9 cellular contexts compared by ENCODE assay signal in genomic region chr13:114100446-114101320, GRCh38. TPM values are rescaled to one million over a fixed set of nuclear protein-coding genes. Genes with fewer than 3 reads are reported as not detected.
DNase-seq lines count a peak whose midpoint lies in the region; ATAC-seq and TF ChIP-seq lines count a peak whose summit lies in the region.
"Had no signal": no experiment of that assay in that cellular context is flagged by ENCODE, and none has a peak within 500 bp of the region (broad histone marks: within the 10 kb centered on the region; RNA-seq: fewer than 3 reads in every experiment).

No MANE protein-coding gene starts in this region.

- ATAC-seq in GM18511 (IDR thresholded peaks at IDR 0.05; ENCODE audit: unreplicated experiment) = no peak
- no peak for ATAC-seq in GM21529 (IDR thresholded peaks at IDR 0.05; ENCODE audit: unreplicated experiment)

- CTCF ChIA-PET in HEK293T (lab: Yijun Ruan, JAX) = no interaction called here

- TF ChIP-seq CTCF in GM12865 (IDR thresholded peaks at IDR 0.05; ENCODE audit: insufficient read depth, low read depth, low read length, missing control alignments) = no peak
- no peak for TF ChIP-seq CTCF in right atrium auricular region (IDR thresholded peaks at IDR 0.05)

- 0 out of 2 replicates have a peak overlapping the region, but pooled peaks have one; percentile 14 for H3K27ac ChIP-seq in SK-N-MC
- H3K27ac ChIP-seq in right atrium auricular region = peak overlapping the region; percentile 73 to 75

- H3K36me3 ChIP-seq in SK-N-MC (ENCODE audit: insufficient read depth, low read length) (no peaks in the 10 kb centered on the region), right atrium auricular region (no peaks in the 10 kb centered on the region), skeletal muscle satellite cell (ENCODE audit: insufficient read depth, low read length) (no peaks in the 10 kb centered on the region)

- no peaks in the 10 kb centered on the region for H3K27me3 ChIP-seq in right atrium auricular region
- no peaks in the 10 kb centered on the region for H3K27me3 ChIP-seq in skeletal muscle satellite cell (ENCODE audit: control insufficient read depth, insufficient read depth, low read length)

- H3K4me1 ChIP-seq in right atrium auricular region = peaks cover 0 to 46% of the 10 kb centered on the region in 2 donors
- H3K4me1 ChIP-seq in skeletal muscle satellite cell (ENCODE audit: control insufficient read depth, insufficient read depth, low read length) = peaks cover 60% of the 10 kb centered on the region

- DNase-seq in GM12865 (ENCODE audit: low read depth) = peak; percentile 30
- DNase-seq in SK-N-MC (ENCODE audit: low read depth, low spot score) = no peak
- peak; percentile 61 for DNase-seq in right atrium auricular region (ENCODE audit: low spot score)
- DNase-seq in HEK293T (ENCODE audit: extremely low spot score) = no peak
- no peak for DNase-seq in NCI-H2196 (lab: John Stamatoyannopoulos, UW; ENCODE audit: unreplicated experiment)
- DNase-seq: activated CD4-positive, alpha-beta T cell treated with anti-CD3 and anti-CD28 coated beads for 48 hours had no signal

- H3K9ac ChIP-seq in SK-N-MC (ENCODE audit: insufficient read length) (no peak overlapping the region), skeletal muscle satellite cell (ENCODE audit: low read depth, low read length) (no peak overlapping the region)

- H3K4me2 ChIP-seq in skeletal muscle satellite cell (ENCODE audit: low read length) = peak overlapping the region; percentile 34

- H3K9me3 ChIP-seq in SK-N-MC (ENCODE audit: low read depth, low read length) (no peaks in the 10 kb centered on the region), right atrium auricular region (no peaks in the 10 kb centered on the region), skeletal muscle satellite cell (replicated peaks; ENCODE audit: low read length) (no peaks in the 10 kb centered on the region)

- H3K4me3 ChIP-seq in GM12865 (ENCODE audit: low read depth, low read length) (no peak overlapping the region), SK-N-MC (no peak overlapping the region), right atrium auricular region (no peak overlapping the region), skeletal muscle satellite cell (ENCODE audit: low read length) (no peak overlapping the region)

- POLR2A ChIA-PET in HEK293T (lab: Yijun Ruan, JAX) = no interaction called here

TF ChIP-seq in HEK293T, 16 proteins besides CTCF, POLR2A, EP300 and RAD21:
- TF ChIP-seq FOXM1 (IDR thresholded peaks at IDR 0.05; ENCODE audit: borderline replicate concordance) (no peak), FOXK2 (IDR thresholded peaks at IDR 0.05) (no peak), ZNF384 (IDR thresholded peaks at IDR 0.05) (no peak), ARNT (IDR thresholded peaks at IDR 0.05) (no peak)

RNA-seq across cellular contexts. Expression of gene RASA3, which starts 31.7 kb away (rescaled TPM):
- 10 to 100 TPM; 10.2 to 13.2 TPM for total RNA-seq in right atrium auricular region
- total RNA-seq in skeletal muscle satellite cell (2012; rRNA removed) = 33.2 and 35.2 TPM in 2 replicates

Comparison
In these comparisons a context has a peak if more than half of its experiments do, and no peak if none do; other contexts are left out.
1. DNase-seq: peak in GM12865 (single experiment) and right atrium auricular region (single experiment); none in SK-N-MC (single experiment), HEK293T (single experiment) and NCI-H2196 (single experiment).